ENCODE assay signal across 18 cellular contexts in the genomic region with DNA sequence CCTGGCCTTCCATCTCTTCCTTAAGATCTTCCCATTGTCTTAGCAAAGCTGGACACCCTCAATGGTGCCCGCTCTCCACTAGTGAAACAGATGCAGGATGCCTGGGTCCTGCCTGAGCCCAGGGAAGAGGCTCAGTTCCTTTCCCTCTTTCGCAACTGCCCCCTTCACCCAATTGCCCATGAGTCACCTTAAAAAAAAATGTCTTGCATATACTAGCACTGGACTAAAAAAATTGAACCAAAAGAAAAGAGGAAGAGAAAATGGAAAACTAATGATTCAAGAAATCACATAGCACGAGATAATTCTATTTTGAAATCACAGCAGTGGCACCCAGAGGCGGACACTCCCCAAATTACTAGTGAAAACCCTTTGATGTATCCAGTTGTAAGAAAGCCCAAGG.
DNase-seq lines count a peak whose midpoint lies in the region; ATAC-seq, FAIRE-seq and TF ChIP-seq lines count a peak whose summit lies in the region.
"Had no signal": no experiment of that assay in that cellular context is flagged by ENCODE, and none has a peak within 500 bp of the region (broad histone marks: within the 10 kb centered on the region; RNA-seq: fewer than 3 reads in every experiment).

No MANE protein-coding gene starts in this region.

- H3K27me3 Mint-ChIP-seq in activated T-cell treated with anti-CD3 and anti-CD28 coated beads, Interleukin-2, amount 50 U/mL, for 4 hours (ENCODE audit: low read depth): no peaks in the 10 kb centered on the region
- H3K27me3 Mint-ChIP-seq: effector memory CD8-positive, alpha-beta T cell had no signal

- CTCF ChIA-PET in HepG2 (lab: Yijun Ruan, JAX; ENCODE audit: low intra/inter-chr PET ratio, low total read pairs): no interaction called here

- no peaks in the 10 kb centered on the region for H3K27me3 ChIP-seq in right lobe of liver
- H3K27me3 ChIP-seq in HepG2 (ENCODE audit: control insufficient read depth in 1 of 2, insufficient read depth in 2 of 2, low read length in 2 of 2): no peaks in the 10 kb centered on the region
- no peaks in the 10 kb centered on the region for H3K27me3 ChIP-seq in adipocyte (replicated peaks; ENCODE audit: control insufficient read depth, insufficient read depth, low read length)

- no peaks in the 10 kb centered on the region for H3K36me3 Mint-ChIP-seq in activated T-cell treated with anti-CD3 and anti-CD28 coated beads, Interleukin-2, amount 50 U/mL, for 4 hours (ENCODE audit: insufficient read depth)
- H3K36me3 Mint-ChIP-seq: brain had no signal

- H3K9me3 ChIP-seq in right lobe of liver (no peaks in the 10 kb centered on the region), HepG2 (ENCODE audit: low read length) (no peaks in the 10 kb centered on the region), adipocyte (ENCODE audit: control insufficient read depth, low read length) (peaks cover 5% of the 10 kb centered on the region), kidney (ENCODE audit: control insufficient read depth in 1 of 2, low read length in 2 of 2) (no peaks in the 10 kb centered on the region)

- DNase-seq in right lobe of liver (no peak), HepG2 (ENCODE audit: low spot score) (no peak), adipocyte (ENCODE audit: low read depth) (peak; percentile 73), hepatic stellate cell (ENCODE audit: low spot score) (peak; percentile 21), kidney (no peak), NCI-H187 (lab: John Stamatoyannopoulos, UW) (no peak)
- no peak for DNase-seq in activated T-cell treated with anti-CD3 and anti-CD28 coated beads, Interleukin-2, amount 50 U/mL, for 4 hours
- DNase-seq in stimulated activated CD4-positive, alpha-beta T cell treated with anti-CD3 and anti-CD28 coated beads, Interleukin-4, amount 100 ng/mL, for 24 hours: no peak
- DNase-seq: activated gamma-delta T cell; effector memory CD8-positive, alpha-beta T cell; glutamatergic neuron; left colon; NCI-H1092; nephron progenitor cell; RPMI8226 had no signal

- H3K4me3 ChIP-seq in right lobe of liver (no peak overlapping the region), HepG2 (replicated peaks in 1 of 3; ENCODE audit: insufficient read depth in 1 of 3, low read depth in 2 of 3, low read length in 3 of 3) (no peak overlapping the region), adipocyte (ENCODE audit: low read length) (no peak overlapping the region), kidney (ENCODE audit: low read length in 2 of 2) (no peak overlapping the region)
- H3K4me3 ChIP-seq: skin epidermis had no signal

- WGBS in right lobe of liver (ENCODE audit: insufficient coverage, low coverage, low lambda C conversion rate, missing lambda C conversion rate): 56% methylated on average over 4 of the region's 4 CpGs
- 90% methylated on average over 4 of the region's 4 CpGs for WGBS in HepG2 (ENCODE audit: low lambda C conversion rate)

- H3K36me3 ChIP-seq in right lobe of liver (no peaks in the 10 kb centered on the region), HepG2 (replicated peaks in 1 of 2; ENCODE audit: control insufficient read depth in 1 of 2, insufficient read depth in 2 of 2, low read length in 2 of 2) (no peaks in the 10 kb centered on the region), adipocyte (ENCODE audit: control insufficient read depth, insufficient read depth, low read length, severe bottlenecking) (no peaks in the 10 kb centered on the region), kidney (ENCODE audit: control insufficient read depth in 1 of 2, insufficient read depth in 2 of 2, low read length in 2 of 2) (no peaks in the 10 kb centered on the region)

- no peaks in the 10 kb centered on the region for H4K20me1 ChIP-seq in HepG2 (ENCODE audit: insufficient read depth, low read length)

- H3K4me3 Mint-ChIP-seq in activated T-cell treated with anti-CD3 and anti-CD28 coated beads, Interleukin-2, amount 50 U/mL, for 4 hours: no peak overlapping the region
- H3K4me3 Mint-ChIP-seq: brain; effector memory CD8-positive, alpha-beta T cell; nephron progenitor cell had no signal

- TF ChIP-seq CTCF in right lobe of liver (IDR thresholded peaks at IDR 0.05) (no peak), HepG2 (CRISPR knock-in tag; IDR thresholded peaks at IDR 0.05) (no peak), kidney (IDR thresholded peaks at IDR 0.05; ENCODE audit: borderline replicate concordance, extremely low read depth, insufficient read depth) (no peak)

- no peak overlapping the region for H3K27ac ChIP-seq in right lobe of liver
- no peak overlapping the region for H3K27ac ChIP-seq in HepG2 (ENCODE audit: extremely low read length, insufficient read depth, low read length)
- no peak overlapping the region for H3K27ac ChIP-seq in kidney (ENCODE audit: low read depth in 2 of 2, low read length in 2 of 2)

- H3K79me2 ChIP-seq in HepG2 (ENCODE audit: insufficient read depth, low read length): no peaks in the 10 kb centered on the region

- BruUV-seq in HepG2 (replicated peaks; lab: Mats Ljungman, UMichigan): no TSS peak

- no peaks in the 10 kb centered on the region for H3K9me3 Mint-ChIP-seq in activated T-cell treated with anti-CD3 and anti-CD28 coated beads, Interleukin-2, amount 50 U/mL, for 4 hours

- intact Hi-C loops in right lobe of liver (cut with DNase I): no loop called here
- intact Hi-C loops in HepG2 (cut with micrococcal nuclease; ENCODE audit: unreplicated experiment): no loop called here
- intact Hi-C loops in kidney (cut with DNase I): no loop called here

- FAIRE-seq in HepG2 (lab: Jason Lieb, UNC) (no peak), kidney (lab: Jason Lieb, UNC) (no peak)
- FAIRE-seq: A204.1 had no signal

- no peaks in the 10 kb centered on the region for H3K4me1 Mint-ChIP-seq in activated T-cell treated with anti-CD3 and anti-CD28 coated beads, Interleukin-2, amount 50 U/mL, for 4 hours (ENCODE audit: low read depth)
- H3K4me1 Mint-ChIP-seq: brain had no signal

- no peak for TF ChIP-seq EP300 in HepG2 (IDR thresholded peaks at IDR 0.05; ENCODE audit: low read depth in 2 of 2, low read length in 2 of 2)
- no peak for TF ChIP-seq EP300 in HepG2 (CRISPR knock-in tag; IDR thresholded peaks at IDR 0.05; ENCODE audit: borderline replicate concordance)

- POLR2A ChIA-PET in HepG2 (lab: Yijun Ruan, JAX): no interaction called here

- no peak for TF ChIP-seq RAD21 in HepG2 (CRISPR knock-in tag; IDR thresholded peaks at IDR 0.05)

- H2AFZ ChIP-seq in HepG2 (ENCODE audit: low read length): no peak overlapping the region

- H3K9ac ChIP-seq in HepG2 (ENCODE audit: insufficient read depth, low read depth, low read length) (no peak overlapping the region), adipocyte (ENCODE audit: low read length) (peak overlapping the region; percentile 53), kidney (ENCODE audit: low read length in 2 of 2) (no peak overlapping the region)

- in situ Hi-C loops in HepG2 (cut with HindIII; ENCODE audit: extremely low pct_ligation_motif_present, low pct_unique_long_range_greater_than_20kb): no loop called here

- H3K4me1 ChIP-seq in right lobe of liver (no peaks in the 10 kb centered on the region), HepG2 (ENCODE audit: insufficient read depth, low read length) (no peaks in the 10 kb centered on the region), adipocyte (ENCODE audit: control insufficient read depth, insufficient read depth, low read length) (peaks cover 13% of the 10 kb centered on the region), kidney (ENCODE audit: control insufficient read depth in 1 of 2, insufficient read depth in 1 of 2, low read depth in 1 of 2, low read length in 2 of 2) (no peaks in the 10 kb centered on the region)

- no peak overlapping the region for H3K4me2 ChIP-seq in HepG2 (ENCODE audit: low read depth, low read length)

- ATAC-seq in right lobe of liver (peak; percentile 28 to 67 (median 44)), HepG2 (no peak)
- ATAC-seq in activated T-cell treated with anti-CD3 and anti-CD28 coated beads, Interleukin-2, amount 50 U/mL, for 4 hours: no peak
- ATAC-seq: effector memory CD8-positive, alpha-beta T cell; left colon had no signal

- TF ChIP-seq POLR2A in right lobe of liver (IDR thresholded peaks at IDR 0.05): no peak
- no peak for TF ChIP-seq POLR2A in HepG2 (IDR thresholded peaks at IDR 0.05; ENCODE audit: insufficient read depth in 1 of 2, low read depth in 2 of 2, low read length in 2 of 2)

TF ChIP-seq in HepG2, 621 proteins besides CTCF, POLR2A, EP300 and RAD21:
- TF ChIP-seq HOXA3 (CRISPR knock-in tag; IDR thresholded peaks at IDR 0.05) (no peak), ZNF432 (CRISPR knock-in tag; IDR thresholded peaks at IDR 0.05; ENCODE audit: borderline replicate concordance) (no peak), YEATS2 (CRISPR knock-in tag; IDR thresholded peaks at IDR 0.05; ENCODE audit: borderline replicate concordance) (no peak), ISL2 (CRISPR knock-in tag; IDR thresholded peaks at IDR 0.05) (no peak), ZNF780A (CRISPR knock-in tag; IDR thresholded peaks at IDR 0.05) (no peak), ZFY (CRISPR knock-in tag; IDR thresholded peaks at IDR 0.05) (no peak), ZBTB3 (CRISPR knock-in tag; IDR thresholded peaks at IDR 0.05; ENCODE audit: borderline replicate concordance, low read depth) (no peak), HMGA1 (CRISPR knock-in tag; conservative IDR thresholded peaks at IDR 0.05) (no peak)
- TF ChIP-seq, protein P1, sequence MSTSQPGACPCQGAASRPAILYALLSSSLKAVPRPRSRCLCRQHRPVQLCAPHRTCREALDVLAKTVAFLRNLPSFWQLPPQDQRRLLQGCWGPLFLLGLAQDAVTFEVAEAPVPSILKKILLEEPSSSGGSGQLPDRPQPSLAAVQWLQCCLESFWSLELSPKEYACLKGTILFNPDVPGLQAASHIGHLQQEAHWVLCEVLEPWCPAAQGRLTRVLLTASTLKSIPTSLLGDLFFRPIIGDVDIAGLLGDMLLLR (CRISPR knock-in tag; IDR thresholded peaks at IDR 0.05): no peak
- TF ChIP-seq, protein P2, sequence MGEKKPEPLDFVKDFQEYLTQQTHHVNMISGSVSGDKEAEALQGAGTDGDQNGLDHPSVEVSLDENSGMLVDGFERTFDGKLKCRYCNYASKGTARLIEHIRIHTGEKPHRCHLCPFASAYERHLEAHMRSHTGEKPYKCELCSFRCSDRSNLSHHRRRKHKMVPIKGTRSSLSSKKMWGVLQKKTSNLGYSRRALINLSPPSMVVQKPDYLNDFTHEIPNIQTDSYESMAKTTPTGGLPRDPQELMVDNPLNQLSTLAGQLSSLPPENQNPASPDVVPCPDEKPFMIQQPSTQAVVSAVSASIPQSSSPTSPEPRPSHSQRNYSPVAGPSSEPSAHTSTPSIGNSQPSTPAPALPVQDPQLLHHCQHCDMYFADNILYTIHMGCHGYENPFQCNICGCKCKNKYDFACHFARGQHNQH (CRISPR knock-in tag; IDR thresholded peaks at IDR 0.05): no peak

Comparison
In these comparisons a context has a peak if more than half of its experiments do, and no peak if none do; other contexts are left out.
1. ATAC-seq: peak in right lobe of liver (4 of 4); none in HepG2 (single experiment) and activated T-cell treated with anti-CD3 and anti-CD28 coated beads, Interleukin-2, amount 50 U/mL, for 4 hours (0 of 2).
2. DNase-seq: peak in adipocyte (single experiment) and hepatic stellate cell (single experiment); none in right lobe of liver (0 of 3), HepG2 (single experiment), activated T-cell treated with anti-CD3 and anti-CD28 coated beads, Interleukin-2, amount 50 U/mL, for 4 hours (single experiment), stimulated activated CD4-positive, alpha-beta T cell treated with anti-CD3 and anti-CD28 coated beads, Interleukin-4, amount 100 ng/mL, for 24 hours (single experiment), kidney (single experiment) and NCI-H187 (0 of 2).